ENCODE assay signal across 8 cellular contexts in the genomic region with DNA sequence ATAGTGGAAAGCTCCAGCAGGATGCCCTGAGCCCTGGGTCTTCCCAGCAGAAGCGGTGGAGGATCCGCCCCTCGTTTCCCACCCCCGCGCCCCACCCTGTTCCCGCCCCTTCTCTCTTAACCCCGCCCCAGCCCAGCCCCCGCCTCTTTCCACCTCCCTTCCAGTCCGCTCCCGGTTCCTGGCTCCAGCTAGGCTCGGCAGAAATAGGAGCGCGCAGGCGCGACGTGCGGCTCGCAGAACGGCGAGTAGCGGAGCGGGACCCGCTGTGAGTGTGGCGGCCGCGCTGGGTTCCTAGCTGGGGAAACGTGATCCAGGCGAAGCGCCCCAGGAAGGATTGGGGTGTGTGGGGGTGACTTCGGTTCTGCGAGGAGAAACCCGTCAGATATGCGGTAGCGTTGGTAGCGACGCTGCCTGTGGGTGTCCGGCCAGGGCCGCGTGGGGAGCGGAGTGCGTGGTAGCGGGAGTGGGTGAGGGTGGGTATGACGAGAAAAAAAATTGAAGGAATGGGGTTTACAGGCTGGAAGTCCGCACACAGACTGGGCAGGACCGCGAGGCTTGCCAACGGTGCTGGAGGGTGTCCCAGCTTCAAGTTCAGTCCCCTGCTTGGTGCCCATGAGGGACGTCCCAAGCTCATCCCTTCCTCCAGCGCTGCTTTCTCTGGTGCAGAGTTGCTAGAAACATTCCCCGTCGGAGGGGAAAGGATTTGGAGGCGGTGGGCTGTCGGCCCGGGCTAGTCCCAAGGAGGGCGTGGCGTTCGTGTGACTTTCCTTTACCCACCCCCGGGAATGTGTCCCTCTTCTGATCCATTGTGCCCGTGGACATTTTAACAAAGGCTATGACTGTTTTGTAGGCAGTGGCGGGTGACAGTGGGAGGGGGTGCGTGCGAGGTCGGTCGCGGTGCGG. TPM values are rescaled to one million over a fixed set of nuclear protein-coding genes. Genes with fewer than 3 reads are reported as not detected.
DNase-seq lines count a peak whose midpoint lies in the region; ATAC-seq and TF ChIP-seq lines count a peak whose summit lies in the region.

A gene (plus strand): TSS at position 234 of the 903 bp plus-strand sequence. CDS start 56,886 bp downstream, outside the sequence.

- intact Hi-C loops in sciatic nerve (cut with DNase I), result no loop called here

- no peaks in the 10 kb centered on the region for H3K9me3 Mint-ChIP-seq in activated CD4-positive, alpha-beta T cell treated with anti-CD3 and anti-CD28 coated beads, Interleukin-2, amount 10 ng/mL, durations not matched to agents 7 days and 5 days

- DNase-seq in activated CD4-positive, alpha-beta T cell treated with anti-CD3 and anti-CD28 coated beads, Interleukin-2, amount 10 ng/mL, durations not matched to agents 7 days and 5 days, result no peak
- no peak for DNase-seq in activated CD4-positive, alpha-beta T cell treated with anti-CD3 and anti-CD28 coated beads for 4 hours
- DNase-seq in NCI-H748 treated with DMSO at 0.1 percent for 48 hours (lab: John Stamatoyannopoulos, UW) (peak; percentile 9), choroid plexus epithelial cell (ENCODE audit: low read depth) (peak; percentile 90), inferior parietal cortex (ENCODE audit: extremely low spot score) (peak; percentile 62), sciatic nerve (ENCODE audit: low spot score) (peak; percentile 86), T-helper 1 cell (no peak)

- no peaks in the 10 kb centered on the region for H3K36me3 Mint-ChIP-seq in activated CD4-positive, alpha-beta T cell treated with anti-CD3 and anti-CD28 coated beads, Interleukin-2, amount 10 ng/mL, durations not matched to agents 7 days and 5 days (ENCODE audit: low read depth)

- POLR2A ChIA-PET in activated CD4-positive, alpha-beta T cell treated with anti-CD3 and anti-CD28 coated beads, Interleukin-2, amount 10 ng/mL, durations not matched to agents 7 days and 5 days (lab: Charles Lee), result no interaction called here

- CTCF ChIA-PET in activated CD4-positive, alpha-beta T cell treated with anti-CD3 and anti-CD28 coated beads, Interleukin-2, amount 10 ng/mL, durations not matched to agents 7 days and 5 days (lab: Charles Lee), result no interaction called here

- H3K4me3 ChIP-seq in choroid plexus epithelial cell (ENCODE audit: low read depth, low read length), result peak within 1 kb of the TSS; percentile 77

- ATAC-seq in sciatic nerve, result peak; percentile 97
- no peak for ATAC-seq in GM21825 (IDR thresholded peaks at IDR 0.05; ENCODE audit: unreplicated experiment)

- H3K27me3 Mint-ChIP-seq in activated CD4-positive, alpha-beta T cell treated with anti-CD3 and anti-CD28 coated beads, Interleukin-2, amount 10 ng/mL, durations not matched to agents 7 days and 5 days, result peaks cover 28% of the 10 kb centered on the region

- no peak for TF ChIP-seq CTCF in choroid plexus epithelial cell (conservative IDR thresholded peaks at IDR 0.05; ENCODE audit: low read depth, low read length)

- H3K4me1 Mint-ChIP-seq in activated CD4-positive, alpha-beta T cell treated with anti-CD3 and anti-CD28 coated beads, Interleukin-2, amount 10 ng/mL, durations not matched to agents 7 days and 5 days, result no peaks in the 10 kb centered on the region

- H3K27ac Mint-ChIP-seq in activated CD4-positive, alpha-beta T cell treated with anti-CD3 and anti-CD28 coated beads, Interleukin-2, amount 10 ng/mL, durations not matched to agents 7 days and 5 days, result no peak within 1 kb of the TSS

- peak within 1 kb of the TSS; percentile 13 for H3K4me3 Mint-ChIP-seq in activated CD4-positive, alpha-beta T cell treated with anti-CD3 and anti-CD28 coated beads, Interleukin-2, amount 10 ng/mL, durations not matched to agents 7 days and 5 days

RNA-seq across cellular contexts. Expression of the gene that starts here (rescaled TPM):
- not detected for total RNA-seq in activated CD4-positive, alpha-beta T cell treated with anti-CD3 and anti-CD28 coated beads, Interleukin-2, amount 10 ng/mL, durations not matched to agents 7 days and 5 days
- total RNA-seq in sciatic nerve, result 28.9 TPM

Comparison
In these comparisons a context has a peak if more than half of its experiments do, and no peak if none do; other contexts are left out.
1. RNA of the gene that starts here (total RNA-seq): 28.9 TPM in sciatic nerve (single experiment); not detected in activated CD4-positive, alpha-beta T cell treated with anti-CD3 and anti-CD28 coated beads, Interleukin-2, amount 10 ng/mL, durations not matched to agents 7 days and 5 days; every median in the first group is over 10 times any median in the second.
2. DNase-seq: peak in NCI-H748 treated with DMSO at 0.1 percent for 48 hours (single experiment), choroid plexus epithelial cell (single experiment), inferior parietal cortex (single experiment) and sciatic nerve (single experiment); none in activated CD4-positive, alpha-beta T cell treated with anti-CD3 and anti-CD28 coated beads, Interleukin-2, amount 10 ng/mL, durations not matched to agents 7 days and 5 days (single experiment), activated CD4-positive, alpha-beta T cell treated with anti-CD3 and anti-CD28 coated beads for 4 hours (0 of 2) and T-helper 1 cell (0 of 5).